1 cellular context compared by ENCODE assay signal in the genomic region with DNA sequence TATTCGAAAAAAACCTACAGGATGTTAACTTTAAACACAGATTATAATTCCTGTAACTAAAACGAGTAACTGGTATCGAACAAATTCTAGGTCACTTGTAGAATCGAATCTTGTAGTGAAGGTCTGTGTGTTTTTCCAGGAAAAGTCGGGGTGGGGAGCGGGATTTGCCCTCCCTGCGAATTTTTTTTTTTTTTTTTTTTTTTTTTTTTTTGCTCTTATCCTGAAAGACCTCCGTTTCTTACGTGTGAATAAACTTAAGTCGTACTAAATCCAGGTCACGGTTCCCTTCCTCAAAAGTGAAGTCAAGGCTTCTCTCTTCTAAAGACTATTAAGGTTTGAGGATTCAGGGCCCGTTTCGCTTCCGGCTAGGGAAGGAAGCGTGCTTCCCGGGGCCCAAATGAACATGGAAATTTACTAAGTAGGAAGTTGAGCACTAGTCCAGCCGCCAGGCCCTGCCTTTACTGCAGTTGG.
TF ChIP-seq lines count a peak whose summit lies in the region.

No MANE protein-coding gene starts in this region.

TF ChIP-seq in GM12878, 131 proteins besides CTCF, POLR2A, EP300 and RAD21 (continued from another document):
- TF ChIP-seq, protein P1, sequence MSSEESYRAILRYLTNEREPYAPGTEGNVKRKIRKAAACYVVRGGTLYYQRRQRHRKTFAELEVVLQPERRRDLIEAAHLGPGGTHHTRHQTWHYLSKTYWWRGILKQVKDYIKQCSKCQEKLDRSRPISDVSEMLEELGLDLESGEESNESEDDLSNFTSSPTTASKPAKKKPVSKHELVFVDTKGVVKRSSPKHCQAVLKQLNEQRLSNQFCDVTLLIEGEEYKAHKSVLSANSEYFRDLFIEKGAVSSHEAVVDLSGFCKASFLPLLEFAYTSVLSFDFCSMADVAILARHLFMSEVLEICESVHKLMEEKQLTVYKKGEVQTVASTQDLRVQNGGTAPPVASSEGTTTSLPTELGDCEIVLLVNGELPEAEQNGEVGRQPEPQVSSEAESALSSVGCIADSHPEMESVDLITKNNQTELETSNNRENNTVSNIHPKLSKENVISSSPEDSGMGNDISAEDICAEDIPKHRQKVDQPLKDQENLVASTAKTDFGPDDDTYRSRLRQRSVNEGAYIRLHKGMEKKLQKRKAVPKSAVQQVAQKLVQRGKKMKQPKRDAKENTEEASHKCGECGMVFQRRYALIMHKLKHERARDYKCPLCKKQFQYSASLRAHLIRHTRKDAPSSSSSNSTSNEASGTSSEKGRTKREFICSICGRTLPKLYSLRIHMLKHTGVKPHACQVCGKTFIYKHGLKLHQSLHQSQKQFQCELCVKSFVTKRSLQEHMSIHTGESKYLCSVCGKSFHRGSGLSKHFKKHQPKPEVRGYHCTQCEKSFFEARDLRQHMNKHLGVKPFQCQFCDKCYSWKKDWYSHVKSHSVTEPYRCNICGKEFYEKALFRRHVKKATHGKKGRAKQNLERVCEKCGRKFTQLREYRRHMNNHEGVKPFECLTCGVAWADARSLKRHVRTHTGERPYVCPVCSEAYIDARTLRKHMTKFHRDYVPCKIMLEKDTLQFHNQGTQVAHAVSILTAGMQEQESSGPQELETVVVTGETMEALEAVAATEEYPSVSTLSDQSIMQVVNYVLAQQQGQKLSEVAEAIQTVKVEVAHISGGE (CRISPR knock-in tag; IDR thresholded peaks at IDR 0.05), result no peak
- TF ChIP-seq SMC3 (IDR thresholded peaks at IDR 0.05; ENCODE audit: borderline replicate concordance, low read length) (no peak), ESRRA (IDR thresholded peaks at IDR 0.05; ENCODE audit: low read length) (no peak), MEF2B (IDR thresholded peaks at IDR 0.05; ENCODE audit: partially characterized antibody, poor library complexity, severe bottlenecking) (no peak), RB1 (IDR thresholded peaks at IDR 0.05; ENCODE audit: borderline replicate concordance) (no peak), POU2F2 (IDR thresholded peaks at IDR 0.05; ENCODE audit: borderline replicate concordance, low read depth, low read length) (no peak), PML (IDR thresholded peaks at IDR 0.05; ENCODE audit: low read length) (no peak), RELA (IDR thresholded peaks at IDR 0.05; ENCODE audit: borderline replicate concordance, partially characterized antibody) (no peak), CHD2 (IDR thresholded peaks at IDR 0.05; ENCODE audit: borderline replicate concordance, low read depth, low read length) (no peak), PBX3 (IDR thresholded peaks at IDR 0.05; ENCODE audit: insufficient replicate concordance, low read depth, low read length) (no peak), ZNF384 (IDR thresholded peaks at IDR 0.05; ENCODE audit: borderline replicate concordance, low read depth, low read length) (peak; percentile 59), SIN3A (IDR thresholded peaks at IDR 0.05; ENCODE audit: low read depth, low read length) (no peak), TAF1 (IDR thresholded peaks at IDR 0.05; ENCODE audit: borderline replicate concordance, low read depth, low read length) (no peak), MTA3 (IDR thresholded peaks at IDR 0.05; ENCODE audit: borderline replicate concordance, low read length) (no peak), SUZ12 (IDR thresholded peaks at IDR 0.05; ENCODE audit: unreplicated experiment) (no peak), SREBF1 (IDR thresholded peaks at IDR 0.05; ENCODE audit: low read length) (no peak), RFX5 (IDR thresholded peaks at IDR 0.05; ENCODE audit: low read depth, low read length) (no peak), FOXK2 (IDR thresholded peaks at IDR 0.05) (no peak), SRF (IDR thresholded peaks at IDR 0.05; ENCODE audit: low read depth in 2 of 2, low read length in 2 of 2) (no peak), SMAD5 (IDR thresholded peaks at IDR 0.05; ENCODE audit: low read depth) (no peak; the same call in 1 of the 2 replicates), ZBTB33 (IDR thresholded peaks at IDR 0.05) (no peak), HDGF (IDR thresholded peaks at IDR 0.05) (no peak), TCF7 (IDR thresholded peaks at IDR 0.05; ENCODE audit: borderline replicate concordance) (no peak), HDAC2 (IDR thresholded peaks at IDR 0.05) (no peak), RUNX3 (IDR thresholded peaks at IDR 0.05; ENCODE audit: low read length) (0 out of 2 replicates have a peak, but pooled peaks have one; percentile 2), ETV6 (conservative IDR thresholded peaks at IDR 0.05 in 1 of 2, IDR thresholded peaks at IDR 0.05 in 1 of 2; ENCODE audit: borderline replicate concordance in 1 of 2, low read depth in 1 of 2) (peak in 1 of 2 experiments; percentile 32; a peak in 1 of 4 replicates), IKZF2 (IDR thresholded peaks at IDR 0.05) (peak; percentile 12 to 49; a peak in 3 of 4 replicates), JUND (IDR thresholded peaks at IDR 0.05; ENCODE audit: low read depth, low read length) (no peak), DPF2 (IDR thresholded peaks at IDR 0.05) (no peak), BRCA1 (IDR thresholded peaks at IDR 0.05; ENCODE audit: low read depth, low read length) (no peak), EED (IDR thresholded peaks at IDR 0.05; ENCODE audit: low read depth) (peak; percentile 61; the same call in 1 of the 2 replicates), ASH2L (IDR thresholded peaks at IDR 0.05; ENCODE audit: borderline replicate concordance, low read depth) (no peak), IRF4 (IDR thresholded peaks at IDR 0.05; ENCODE audit: low read depth, low read length) (no peak), SMARCA5 (IDR thresholded peaks at IDR 0.05) (no peak), NR2C2 (IDR thresholded peaks at IDR 0.05; ENCODE audit: borderline replicate concordance, control insufficient read depth, insufficient read length, low read depth) (no peak), CBX5 (IDR thresholded peaks at IDR 0.05; ENCODE audit: low read depth) (no peak), NKRF (conservative IDR thresholded peaks at IDR 0.05) (no peak), MAX (IDR thresholded peaks at IDR 0.05; ENCODE audit: low read depth, low read length) (no peak), POLR2AphosphoS5 (IDR thresholded peaks at IDR 0.05; ENCODE audit: low read length) (no peak)
- TF ChIP-seq, protein P2, sequence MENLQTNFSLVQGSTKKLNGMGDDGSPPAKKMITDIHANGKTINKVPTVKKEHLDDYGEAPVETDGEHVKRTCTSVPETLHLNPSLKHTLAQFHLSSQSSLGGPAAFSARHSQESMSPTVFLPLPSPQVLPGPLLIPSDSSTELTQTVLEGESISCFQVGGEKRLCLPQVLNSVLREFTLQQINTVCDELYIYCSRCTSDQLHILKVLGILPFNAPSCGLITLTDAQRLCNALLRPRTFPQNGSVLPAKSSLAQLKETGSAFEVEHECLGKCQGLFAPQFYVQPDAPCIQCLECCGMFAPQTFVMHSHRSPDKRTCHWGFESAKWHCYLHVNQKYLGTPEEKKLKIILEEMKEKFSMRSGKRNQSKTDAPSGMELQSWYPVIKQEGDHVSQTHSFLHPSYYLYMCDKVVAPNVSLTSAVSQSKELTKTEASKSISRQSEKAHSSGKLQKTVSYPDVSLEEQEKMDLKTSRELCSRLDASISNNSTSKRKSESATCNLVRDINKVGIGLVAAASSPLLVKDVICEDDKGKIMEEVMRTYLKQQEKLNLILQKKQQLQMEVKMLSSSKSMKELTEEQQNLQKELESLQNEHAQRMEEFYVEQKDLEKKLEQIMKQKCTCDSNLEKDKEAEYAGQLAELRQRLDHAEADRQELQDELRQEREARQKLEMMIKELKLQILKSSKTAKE (IDR thresholded peaks at IDR 0.05; ENCODE audit: low read depth, poor library complexity, severe bottlenecking), result no peak
- TF ChIP-seq, protein P3, sequence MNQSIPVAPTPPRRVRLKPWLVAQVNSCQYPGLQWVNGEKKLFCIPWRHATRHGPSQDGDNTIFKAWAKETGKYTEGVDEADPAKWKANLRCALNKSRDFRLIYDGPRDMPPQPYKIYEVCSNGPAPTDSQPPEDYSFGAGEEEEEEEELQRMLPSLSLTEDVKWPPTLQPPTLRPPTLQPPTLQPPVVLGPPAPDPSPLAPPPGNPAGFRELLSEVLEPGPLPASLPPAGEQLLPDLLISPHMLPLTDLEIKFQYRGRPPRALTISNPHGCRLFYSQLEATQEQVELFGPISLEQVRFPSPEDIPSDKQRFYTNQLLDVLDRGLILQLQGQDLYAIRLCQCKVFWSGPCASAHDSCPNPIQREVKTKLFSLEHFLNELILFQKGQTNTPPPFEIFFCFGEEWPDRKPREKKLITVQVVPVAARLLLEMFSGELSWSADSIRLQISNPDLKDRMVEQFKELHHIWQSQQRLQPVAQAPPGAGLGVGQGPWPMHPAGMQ (IDR thresholded peaks at IDR 0.05; ENCODE audit: borderline replicate concordance), result no peak
- TF ChIP-seq, protein P4, sequence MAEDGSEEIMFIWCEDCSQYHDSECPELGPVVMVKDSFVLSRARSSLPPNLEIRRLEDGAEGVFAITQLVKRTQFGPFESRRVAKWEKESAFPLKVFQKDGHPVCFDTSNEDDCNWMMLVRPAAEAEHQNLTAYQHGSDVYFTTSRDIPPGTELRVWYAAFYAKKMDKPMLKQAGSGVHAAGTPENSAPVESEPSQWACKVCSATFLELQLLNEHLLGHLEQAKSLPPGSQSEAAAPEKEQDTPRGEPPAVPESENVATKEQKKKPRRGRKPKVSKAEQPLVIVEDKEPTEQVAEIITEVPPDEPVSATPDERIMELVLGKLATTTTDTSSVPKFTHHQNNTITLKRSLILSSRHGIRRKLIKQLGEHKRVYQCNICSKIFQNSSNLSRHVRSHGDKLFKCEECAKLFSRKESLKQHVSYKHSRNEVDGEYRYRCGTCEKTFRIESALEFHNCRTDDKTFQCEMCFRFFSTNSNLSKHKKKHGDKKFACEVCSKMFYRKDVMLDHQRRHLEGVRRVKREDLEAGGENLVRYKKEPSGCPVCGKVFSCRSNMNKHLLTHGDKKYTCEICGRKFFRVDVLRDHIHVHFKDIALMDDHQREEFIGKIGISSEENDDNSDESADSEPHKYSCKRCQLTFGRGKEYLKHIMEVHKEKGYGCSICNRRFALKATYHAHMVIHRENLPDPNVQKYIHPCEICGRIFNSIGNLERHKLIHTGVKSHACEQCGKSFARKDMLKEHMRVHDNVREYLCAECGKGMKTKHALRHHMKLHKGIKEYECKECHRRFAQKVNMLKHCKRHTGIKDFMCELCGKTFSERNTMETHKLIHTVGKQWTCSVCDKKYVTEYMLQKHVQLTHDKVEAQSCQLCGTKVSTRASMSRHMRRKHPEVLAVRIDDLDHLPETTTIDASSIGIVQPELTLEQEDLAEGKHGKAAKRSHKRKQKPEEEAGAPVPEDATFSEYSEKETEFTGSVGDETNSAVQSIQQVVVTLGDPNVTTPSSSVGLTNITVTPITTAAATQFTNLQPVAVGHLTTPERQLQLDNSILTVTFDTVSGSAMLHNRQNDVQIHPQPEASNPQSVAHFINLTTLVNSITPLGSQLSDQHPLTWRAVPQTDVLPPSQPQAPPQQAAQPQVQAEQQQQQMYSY (CRISPR knock-in tag; IDR thresholded peaks at IDR 0.05), result no peak
